In the genomic region with DNA sequence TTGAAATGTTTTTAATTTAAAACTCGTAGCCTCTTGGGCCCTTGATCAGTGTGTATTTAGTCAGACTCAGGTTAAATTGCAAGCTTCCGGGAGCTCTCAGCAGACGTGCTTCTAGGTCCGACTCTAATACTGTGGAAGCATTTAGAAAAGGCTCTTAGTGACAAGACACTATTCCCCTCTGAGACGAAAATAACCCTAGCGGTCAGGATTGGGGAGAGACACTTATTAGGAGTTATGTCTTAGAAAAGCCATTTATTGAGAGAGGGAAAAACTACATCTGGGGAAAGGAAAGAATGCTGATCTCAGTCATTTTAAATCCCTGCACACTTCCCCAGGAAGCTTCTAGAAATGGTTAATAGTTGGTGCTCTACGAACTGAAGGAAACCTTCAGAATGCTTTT, we compare ENCODE assay signal across 13 cellular contexts.
A peak's percentile ranks its signal among the peaks of the same experiment; 100 is the strongest.
DNase-seq lines count a peak whose midpoint lies in the region; ATAC-seq and TF ChIP-seq lines count a peak whose summit lies in the region.
"Had no signal": no experiment of that assay in that cellular context is flagged by ENCODE, and none has a peak within 500 bp of the region (broad histone marks: within the 10 kb centered on the region; RNA-seq: fewer than 3 reads in every experiment).

No MANE protein-coding gene starts in this region.

- no TSS peak for BruUV-seq in HCT116 (replicated peaks; lab: Mats Ljungman, UMichigan)

- no peaks in the 10 kb centered on the region for H3K79me1 ChIP-seq in mesenchymal stem cell (replicated peaks; ENCODE audit: low read length, poor library complexity, severe bottlenecking)

- H3K18ac ChIP-seq in mesenchymal stem cell (ENCODE audit: low read depth in 1 of 2, low read length in 2 of 2) = no peak overlapping the region

- H3K27me3 ChIP-seq in HCT116 (ENCODE audit: insufficient read depth, low read length) = peaks cover 54% of the 10 kb centered on the region; the same call in 1 of the 2 replicates
- no peaks in the 10 kb centered on the region for H3K27me3 ChIP-seq in naive thymus-derived CD4-positive, alpha-beta T cell (ENCODE audit: control insufficient read depth in 2 of 2, insufficient read depth in 2 of 2, low read length in 2 of 2)
- H3K27me3 ChIP-seq in mesenchymal stem cell (ENCODE audit: control insufficient read depth in 1 of 2, insufficient read depth in 1 of 2, low read length in 2 of 2) = peaks cover 16 to 52% of the 10 kb centered on the region in 2 experiments

- H3K36me3 Mint-ChIP-seq in effector memory CD8-positive, alpha-beta T cell (ENCODE audit: insufficient read depth) = no peaks in the 10 kb centered on the region
- no peaks in the 10 kb centered on the region for H3K36me3 Mint-ChIP-seq in naive thymus-derived CD4-positive, alpha-beta T cell

- no peaks in the 10 kb centered on the region for H3K9me3 Mint-ChIP-seq in effector memory CD8-positive, alpha-beta T cell
- peaks cover 0 to 1% (median 0%) of the 10 kb centered on the region in 11 donors for H3K9me3 Mint-ChIP-seq in naive thymus-derived CD4-positive, alpha-beta T cell

- peaks cover 13 to 27% of the 10 kb centered on the region in 2 donors for H3K27me3 Mint-ChIP-seq in effector memory CD8-positive, alpha-beta T cell
- H3K27me3 Mint-ChIP-seq in naive thymus-derived CD4-positive, alpha-beta T cell = peaks cover 0 to 14% (median 0%) of the 10 kb centered on the region in 5 donors

- H3K27ac Mint-ChIP-seq in effector memory CD8-positive, alpha-beta T cell = no peak overlapping the region
- H3K27ac Mint-ChIP-seq in naive thymus-derived CD4-positive, alpha-beta T cell = no peak overlapping the region

- 56% methylated on average over 6 of the region's 7 CpGs for WGBS in mesenchymal stem cell

- H3K9me3 ChIP-seq in HCT116 (ENCODE audit: control insufficient read depth in 1 of 2, insufficient read depth in 1 of 2, low read depth in 1 of 2, low read length in 2 of 2) (no peaks in the 10 kb centered on the region), mesenchymal stem cell (ENCODE audit: control insufficient read depth, low read length) (no peaks in the 10 kb centered on the region)
- no peaks in the 10 kb centered on the region for H3K9me3 ChIP-seq in naive thymus-derived CD4-positive, alpha-beta T cell (ENCODE audit: control insufficient read depth in 2 of 3, low read length in 3 of 3)
- H3K9me3 ChIP-seq: SJSA1 had no signal

- no peaks in the 10 kb centered on the region for H3K79me2 ChIP-seq in HCT116 (ENCODE audit: insufficient read depth, low read length)

- no peak overlapping the region for H2BK12ac ChIP-seq in mesenchymal stem cell (ENCODE audit: low read length in 2 of 2)

- RAD21 ChIA-PET in HCT116 (lab: Charles Lee; ENCODE audit: low non-redundant PET in 1 of 2, low total read pairs in 2 of 2, uncharacterized antibody in 2 of 2, unreplicated experiment in 2 of 2) = no interaction called here

- TF ChIP-seq RAD21 in HCT116 (IDR thresholded peaks at IDR 0.05; ENCODE audit: low read depth) = no peak

- H3K4ac ChIP-seq in mesenchymal stem cell (ENCODE audit: low read depth in 1 of 2, low read length in 2 of 2) = no peak overlapping the region

- TF ChIP-seq POLR2A in HCT116 (IDR thresholded peaks at IDR 0.05; ENCODE audit: borderline replicate concordance, extremely low read depth, insufficient read depth, insufficient read length) = no peak

- no peaks in the 10 kb centered on the region for H3K4me1 Mint-ChIP-seq in effector memory CD8-positive, alpha-beta T cell (ENCODE audit: low read depth in 2 of 2)
- peaks cover 0 to 1% (median 0%) of the 10 kb centered on the region in 7 donors for H3K4me1 Mint-ChIP-seq in naive thymus-derived CD4-positive, alpha-beta T cell

- H3K36me3 ChIP-seq in HCT116 (ENCODE audit: control insufficient read depth in 1 of 2, insufficient read depth in 2 of 2, low read length in 2 of 2) (no peaks in the 10 kb centered on the region), mesenchymal stem cell (ENCODE audit: control insufficient read depth in 1 of 2, insufficient read depth in 2 of 2, low read depth in 1 of 2, low read length in 2 of 2) (no peaks in the 10 kb centered on the region)
- H3K36me3 ChIP-seq in naive thymus-derived CD4-positive, alpha-beta T cell (ENCODE audit: control insufficient read depth in 2 of 3, insufficient read depth in 3 of 3, low read length in 3 of 3) = no peaks in the 10 kb centered on the region
- H3K36me3 ChIP-seq: SJSA1 had no signal

- ATAC-seq in HCT116 = peak; percentile 73
- no peak for ATAC-seq in effector memory CD8-positive, alpha-beta T cell (replicated peaks)
- no peak for ATAC-seq in naive thymus-derived CD4-positive, alpha-beta T cell

- CTCF ChIA-PET in HCT116 (lab: Charles Lee) = no interaction called here
- CTCF ChIA-PET in naive thymus-derived CD4-positive, alpha-beta T cell (lab: Charles Lee) = interaction anchor here (0.9 kb wide), 1 partner anchor 13 kb away, joined by 5 read pairs; no protein-coding TSS in a partner anchor

- POLR2A ChIA-PET in HCT116 (lab: Charles Lee) = no interaction called here
- POLR2A ChIA-PET in naive thymus-derived CD4-positive, alpha-beta T cell (lab: Charles Lee) = interaction anchor here (0.7 kb wide), 1 partner anchor 218 kb away, joined by 3 read pairs; no protein-coding TSS in a partner anchor

- no peaks in the 10 kb centered on the region for H3K9me2 ChIP-seq in HCT116 (ENCODE audit: insufficient read depth)

- H4K20me1 ChIP-seq in HCT116 (ENCODE audit: insufficient read depth) = no peaks in the 10 kb centered on the region

- H2BK5ac ChIP-seq in mesenchymal stem cell (ENCODE audit: low read depth, low read length, poor library complexity, severe bottlenecking) = no peak overlapping the region

- H3K9ac ChIP-seq in HCT116 (ENCODE audit: low read length) = no peak overlapping the region
- H3K9ac ChIP-seq in mesenchymal stem cell (ENCODE audit: low read length) = no peak overlapping the region

- H2AFZ ChIP-seq in HCT116 (ENCODE audit: low read depth, low read length, poor library complexity, severe bottlenecking) (no peak overlapping the region), mesenchymal stem cell (ENCODE audit: low read depth, low read length) (no peak overlapping the region)

- no peak overlapping the region for H2BK15ac ChIP-seq in mesenchymal stem cell (ENCODE audit: low read depth, poor library complexity, severe bottlenecking)

- no peak overlapping the region for H2BK120ac ChIP-seq in mesenchymal stem cell (ENCODE audit: low read depth, low read length)

- no peak overlapping the region for H4K91ac ChIP-seq in mesenchymal stem cell (ENCODE audit: low read length)

- H2AK5ac ChIP-seq in mesenchymal stem cell (ENCODE audit: low read length, severe bottlenecking) = no peak overlapping the region

- H3K4me2 ChIP-seq in HCT116 (ENCODE audit: low read length) (no peak overlapping the region), mesenchymal stem cell (ENCODE audit: low read length, poor library complexity, severe bottlenecking) (no peak overlapping the region)

- peak in 1 of 3 experiments; percentile 18; a peak in 1 of 6 replicates for TF ChIP-seq CTCF in HCT116 (IDR thresholded peaks at IDR 0.05 in 2 of 3, conservative IDR thresholded peaks at IDR 0.05 in 1 of 3; ENCODE audit: borderline replicate concordance in 1 of 3, insufficient read depth in 1 of 3, low read depth in 2 of 3, low read length in 2 of 3)
- TF ChIP-seq CTCF in choroid plexus epithelial cell (conservative IDR thresholded peaks at IDR 0.05; ENCODE audit: low read depth, low read length) = peak; percentile 14
- TF ChIP-seq CTCF in retinal pigment epithelial cell (conservative IDR thresholded peaks at IDR 0.05; ENCODE audit: low read depth, low read length) = peak; percentile 17

- H3K4me1 ChIP-seq in HCT116 (ENCODE audit: control insufficient read depth in 1 of 2, insufficient read depth in 2 of 2, low read length in 2 of 2) (no peaks in the 10 kb centered on the region), mesenchymal stem cell (ENCODE audit: control insufficient read depth, insufficient read depth, low read depth, low read length) (no peaks in the 10 kb centered on the region)
- H3K4me1 ChIP-seq in naive thymus-derived CD4-positive, alpha-beta T cell (ENCODE audit: control insufficient read depth in 2 of 2, insufficient read depth in 2 of 2, low read length in 2 of 2) = no peaks in the 10 kb centered on the region
- H3K4me1 ChIP-seq: SJSA1 had no signal

- intact Hi-C loops in HCT116 (cut with micrococcal nuclease) = no loop called here
- intact Hi-C loops in naive thymus-derived CD4-positive, alpha-beta T cell (cut with micrococcal nuclease) = no loop called here

- no peak overlapping the region for H3K14ac ChIP-seq in mesenchymal stem cell (ENCODE audit: low read length in 2 of 2)

- no peak overlapping the region for H4K8ac ChIP-seq in mesenchymal stem cell (ENCODE audit: low read length)

- H3K4me3 Mint-ChIP-seq in effector memory CD8-positive, alpha-beta T cell = no peak overlapping the region
- no peak overlapping the region for H3K4me3 Mint-ChIP-seq in naive thymus-derived CD4-positive, alpha-beta T cell

- H3K23ac ChIP-seq in mesenchymal stem cell (ENCODE audit: low read length in 2 of 2) = no peak overlapping the region

- H3K27ac ChIP-seq in HCT116 (ENCODE audit: low read depth, low read length) (no peak overlapping the region), mesenchymal stem cell (ENCODE audit: low read length, poor library complexity, severe bottlenecking) (no peak overlapping the region)
- no peak overlapping the region for H3K27ac ChIP-seq in naive thymus-derived CD4-positive, alpha-beta T cell (ENCODE audit: low read depth, low read length)
- H3K27ac ChIP-seq: SJSA1 had no signal

- no peak for DNase-seq in HCT116 (ENCODE audit: low read depth, low spot score)
- peak; percentile 23 for DNase-seq in OCI-M1 (lab: John Stamatoyannopoulos, UW)
- DNase-seq in choroid plexus epithelial cell (ENCODE audit: low read depth) = peak; percentile 18
- DNase-seq in retinal pigment epithelial cell (ENCODE audit: low read depth) = no peak
- no peak for DNase-seq in effector memory CD8-positive, alpha-beta T cell
- DNase-seq in medulla oblongata (ENCODE audit: extremely low spot score) = no peak
- no peak for DNase-seq in naive thymus-derived CD4-positive, alpha-beta T cell
- no peak for DNase-seq in mesenchymal stem cell
- DNase-seq: GF-D8, H7, NCI-H1092 treated with DMSO at 0.1 percent for 48 hours, NCI-H2081 had no signal

- H3K4me3 ChIP-seq in HCT116 (replicated peaks in 1 of 2; ENCODE audit: low read depth in 1 of 2, low read length in 2 of 2) (no peak overlapping the region), choroid plexus epithelial cell (ENCODE audit: low read depth, low read length) (no peak overlapping the region), retinal pigment epithelial cell (ENCODE audit: low read length) (no peak overlapping the region), mesenchymal stem cell (ENCODE audit: insufficient read depth in 1 of 2, low read depth in 1 of 2, low read length in 2 of 2) (no peak overlapping the region)
- no peak overlapping the region for H3K4me3 ChIP-seq in naive thymus-derived CD4-positive, alpha-beta T cell (ENCODE audit: low read length)
- H3K4me3 ChIP-seq: SJSA1 had no signal

Comparison
In these comparisons a context has a peak if more than half of its experiments do, and no peak if none do; other contexts are left out.
1. DNase-seq: peak in OCI-M1 (single experiment) and choroid plexus epithelial cell (single experiment); none in HCT116 (single experiment), retinal pigment epithelial cell (single experiment), effector memory CD8-positive, alpha-beta T cell (0 of 3), medulla oblongata (single experiment), naive thymus-derived CD4-positive, alpha-beta T cell (0 of 9) and mesenchymal stem cell (single experiment).